ENCODE assay signal across 21 cellular contexts in the genomic region with DNA sequence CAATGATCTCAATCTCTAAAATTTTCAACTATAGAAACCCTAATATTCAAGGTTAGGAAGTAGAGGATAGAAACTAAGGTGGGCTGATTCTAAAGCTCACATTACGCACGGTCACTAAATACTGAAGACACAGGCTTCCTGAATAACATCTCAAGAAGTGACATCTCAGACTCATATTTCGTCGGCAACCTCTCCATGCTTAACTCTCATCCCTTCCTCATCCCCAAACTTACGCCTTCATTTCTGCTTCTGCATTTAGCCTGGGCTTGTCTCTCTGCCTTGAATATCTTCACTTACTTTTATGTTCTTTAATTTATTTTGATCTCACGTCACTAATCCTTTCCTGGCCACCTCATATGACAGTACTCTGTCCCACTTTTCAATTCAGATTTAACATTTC.
"Had no signal": no experiment of that assay in that cellular context is flagged by ENCODE, and none has a peak within 500 bp of the region (broad histone marks: within the 10 kb centered on the region; RNA-seq: fewer than 3 reads in every experiment).

No MANE protein-coding gene starts in this region.

- H2AFZ ChIP-seq: neural progenitor cell had no signal

- H3K4me1 ChIP-seq: esophagus muscularis mucosa, gastroesophageal sphincter, neural progenitor cell, SJCRH30, tibial artery had no signal

- H3K27me3 ChIP-seq: brain microvascular endothelial cell, esophagus muscularis mucosa, gastroesophageal sphincter, neural progenitor cell, ovary, SJCRH30, tibial artery had no signal

- H3K4me3 ChIP-seq: esophagus muscularis mucosa, gastroesophageal sphincter, mucosa of descending colon, neural progenitor cell, ovary, SJCRH30, tibial artery had no signal

- H3K36me3 Mint-ChIP-seq: naive B cell had no signal

- FAIRE-seq: urothelium cell line had no signal

- H3K4me2 ChIP-seq: neural progenitor cell had no signal

- H3K27ac ChIP-seq: brain microvascular endothelial cell, esophagus muscularis mucosa, gastroesophageal sphincter, ovary, SJCRH30, tibial artery had no signal

- H3K9me3 Mint-ChIP-seq: naive B cell; neural progenitor cell; stimulated activated memory B cell treated with anti-CD40 and anti-IgM and Interleukin-4, amounts not matched to agents 10 μg/mL and 1 μg/mL and 100 μg/mL, for 72 hours had no signal

- H3K4me1 Mint-ChIP-seq: naive B cell; neural progenitor cell; stimulated activated memory B cell treated with anti-CD40 and anti-IgM and Interleukin-4, amounts not matched to agents 10 μg/mL and 1 μg/mL and 100 μg/mL, for 72 hours had no signal

- H3K4me3 Mint-ChIP-seq: neural progenitor cell; stimulated activated memory B cell treated with anti-CD40 and anti-IgM and Interleukin-4, amounts not matched to agents 10 μg/mL and 1 μg/mL and 100 μg/mL, for 72 hours had no signal

- H3K9ac ChIP-seq: neural progenitor cell had no signal

- H3K36me3 ChIP-seq: ovary had no signal

- H3K9me3 ChIP-seq: esophagus muscularis mucosa, gastroesophageal sphincter, mucosa of descending colon, ovary, SJCRH30, tibial artery had no signal

- H3K27ac Mint-ChIP-seq: neural progenitor cell; stimulated activated memory B cell treated with anti-CD40 and anti-IgM and Interleukin-4, amounts not matched to agents 10 μg/mL and 1 μg/mL and 100 μg/mL, for 72 hours had no signal

- DNase-seq: activated CD4-positive, CD25-positive, alpha-beta regulatory T cell treated with anti-CD3 and anti-CD28 coated beads, Interleukin-2, amount 50 U/mL, for 72 hours; activated gamma-delta T cell; activated T-cell treated with anti-CD3 and anti-CD28 coated beads, Interleukin-2, amount 50 U/mL, for 1 hour; aorta; brain microvascular endothelial cell; cerebellar nuclear complex; effector CD4-positive, alpha-beta T cell; mesenchymal stem cell; mucosa of descending colon; naive B cell; ovary; SJCRH30; stimulated activated CD4-positive, alpha-beta T cell treated with anti-CD3 and anti-CD28 coated beads, Interleukin-4, amount 100 ng/mL, for 24 hours; substantia nigra; tibial artery had no signal

- ATAC-seq: gastroesophageal sphincter; sciatic nerve; stimulated activated memory B cell treated with anti-CD40 and anti-IgM and Interleukin-4, amounts not matched to agents 10 μg/mL and 1 μg/mL and 100 μg/mL, for 72 hours had no signal

- H3K27me3 Mint-ChIP-seq: naive B cell; stimulated activated memory B cell treated with anti-CD40 and anti-IgM and Interleukin-4, amounts not matched to agents 10 μg/mL and 1 μg/mL and 100 μg/mL, for 72 hours had no signal
